Comparison of ENCODE assay signal across 29 cellular contexts in the genomic region with DNA sequence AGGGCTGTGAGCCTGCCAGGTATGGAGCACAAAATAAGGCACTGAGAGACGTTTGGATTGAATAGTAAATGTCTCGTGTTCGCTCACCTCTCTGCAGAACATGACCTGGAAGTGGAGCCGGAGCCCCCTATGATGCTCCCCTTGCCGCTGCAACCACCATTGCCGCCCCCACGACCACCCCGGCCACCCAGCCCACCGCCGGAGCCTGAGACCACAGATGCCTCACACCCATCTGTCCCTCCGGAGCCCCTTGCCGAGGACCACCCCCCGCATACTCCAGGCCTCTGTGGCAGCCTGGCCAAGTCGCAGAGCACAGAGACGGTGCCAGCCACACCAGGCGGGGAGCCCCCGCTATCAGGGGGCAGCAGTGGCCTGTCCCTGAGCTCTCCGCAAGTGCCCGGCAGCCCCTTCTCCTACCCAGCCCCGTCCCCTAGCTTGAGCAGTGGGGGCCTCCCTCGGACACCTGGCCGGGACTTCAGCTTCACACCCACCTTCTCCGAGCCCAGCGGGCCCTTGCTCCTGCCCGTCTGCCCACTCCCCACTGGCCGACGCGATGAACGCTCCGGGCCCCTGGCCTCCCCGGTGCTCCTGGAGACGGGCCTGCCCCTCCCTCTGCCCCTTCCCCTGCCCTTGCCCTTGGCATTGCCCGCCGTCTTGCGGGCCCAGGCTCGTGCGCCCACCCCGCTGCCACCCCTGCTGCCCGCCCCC. TPM values are rescaled to one million over a fixed set of nuclear protein-coding genes. Genes with fewer than 3 reads are reported as not detected.
A peak's percentile ranks its signal among the peaks of the same experiment; 100 is the strongest.
DNase-seq lines count a peak whose midpoint lies in the region; ATAC-seq, FAIRE-seq and TF ChIP-seq lines count a peak whose summit lies in the region.
"Had no signal": no experiment of that assay in that cellular context is flagged by ENCODE, and none has a peak within 500 bp of the region (broad histone marks: within the 10 kb centered on the region; RNA-seq: fewer than 3 reads in every experiment).

No MANE protein-coding gene starts in this region.

- no peaks in the 10 kb centered on the region for H3K27me3 ChIP-seq in CD4-positive, alpha-beta T cell (ENCODE audit: control insufficient read depth, insufficient read depth, low read length)
- H3K27me3 ChIP-seq in H9 (ENCODE audit: insufficient read depth, low read length), result no peaks in the 10 kb centered on the region
- no peaks in the 10 kb centered on the region for H3K27me3 ChIP-seq in endothelial cell of umbilical vein (ENCODE audit: control insufficient read depth in 2 of 2, insufficient read depth in 2 of 2, low read length in 2 of 2)
- H3K27me3 ChIP-seq in neuronal stem cell (ENCODE audit: control insufficient read depth in 3 of 3, insufficient read depth in 3 of 3, low read depth in 1 of 3, low read length in 3 of 3), result no peaks in the 10 kb centered on the region
- no peaks in the 10 kb centered on the region for H3K27me3 ChIP-seq in HAP-1 (ENCODE audit: low read depth)
- H3K27me3 ChIP-seq: BLaER1 treated with 17β-estradiol and CSF1 and Interleukin-3, amounts not matched to agents 10 nM and 100 nM had no signal

- no peak overlapping the region for H3K27ac Mint-ChIP-seq in CD4-positive, alpha-beta T cell
- no peak overlapping the region; a peak in 1 of 7 replicates for H3K27ac Mint-ChIP-seq in H9

- no peak overlapping the region for H4K5ac ChIP-seq in H9 (ENCODE audit: insufficient read length, low read depth, low read length)

- H3K14ac ChIP-seq in H9 (ENCODE audit: insufficient read depth, low read length) (no peak overlapping the region), neuronal stem cell (ENCODE audit: low read length) (no peak overlapping the region)

- H4K8ac ChIP-seq in H9 (replicated peaks; ENCODE audit: insufficient read length, low read depth, low read length) (no peak overlapping the region), neuronal stem cell (ENCODE audit: low read depth, low read length) (no peak overlapping the region)

- CTCF ChIA-PET in CD4-positive, alpha-beta T cell (lab: Charles Lee), result interaction anchor here (2.9 kb wide), 1 partner anchor 28 kb away, joined by 11 read pairs; no protein-coding TSS in a partner anchor
- CTCF ChIA-PET in endothelial cell of umbilical vein (lab: Charles Lee), result interaction anchor here (2.4 to 3.3 kb wide), 2 partner anchors 11 to 28 kb away, joined by 7 to 10 read pairs; partner anchors contain the start of gene RHOF

- H3K4me3 Mint-ChIP-seq in CD4-positive, alpha-beta T cell, result peak overlapping the region; percentile 11
- H3K4me3 Mint-ChIP-seq in H9, result no peak overlapping the region
- H3K4me3 Mint-ChIP-seq: CD4-positive, alpha-beta memory T cell had no signal

- H3K4me1 ChIP-seq in H9 (ENCODE audit: insufficient read depth, low read length) (no peaks in the 10 kb centered on the region), endothelial cell of umbilical vein (ENCODE audit: control insufficient read depth, extremely low read depth, insufficient read depth, low read length) (no peaks in the 10 kb centered on the region), neuronal stem cell (ENCODE audit: control insufficient read depth in 2 of 2, insufficient read depth in 1 of 2, low read depth in 1 of 2, low read length in 2 of 2) (no peaks in the 10 kb centered on the region), HAP-1 (no peaks in the 10 kb centered on the region)
- H3K4me1 ChIP-seq: A549 had no signal

- H2BK20ac ChIP-seq in H9 (ENCODE audit: low read depth, low read length, poor library complexity, severe bottlenecking), result no peak overlapping the region

- no peaks in the 10 kb centered on the region for H3K9me1 ChIP-seq in endothelial cell of umbilical vein (replicated peaks; ENCODE audit: control insufficient read depth, extremely low read depth, insufficient read depth, low read length)

- TF ChIP-seq CTCF in CD4-positive, alpha-beta T cell (IDR thresholded peaks at IDR 0.05), result no peak
- no peak for TF ChIP-seq CTCF in H9 (conservative IDR thresholded peaks at IDR 0.05)
- no peak for TF ChIP-seq CTCF in endothelial cell of umbilical vein (IDR thresholded peaks at IDR 0.05; ENCODE audit: extremely low read depth in 1 of 2, insufficient read depth in 1 of 2, low read depth in 1 of 2, low read length in 2 of 2)

- TF ChIP-seq POLR2A in endothelial cell of umbilical vein (IDR thresholded peaks at IDR 0.05; ENCODE audit: low read depth, low read length), result no peak

- no peak overlapping the region for H3K4me3 ChIP-seq in endothelial cell of umbilical vein (replicated peaks in 1 of 3; ENCODE audit: insufficient read depth in 1 of 3, low read depth in 1 of 3, low read length in 3 of 3)
- H3K4me3 ChIP-seq in neuronal stem cell (ENCODE audit: low read length in 2 of 2), result no peak overlapping the region
- no peak overlapping the region for H3K4me3 ChIP-seq in HAP-1
- H3K4me3 ChIP-seq: A549; BLaER1 treated with 17β-estradiol and CSF1 and Interleukin-3, amounts not matched to agents 10 nM and 100 nM; SK-N-MC had no signal

- H2BK5ac ChIP-seq in H9 (ENCODE audit: insufficient read length, low read length) (no peak overlapping the region), neuronal stem cell (ENCODE audit: low read length) (no peak overlapping the region)

- no CpG with 5 or more reads among the region's 39 CpGs for WGBS in H9 (ENCODE audit: extremely low coverage, insufficient read length, low lambda C conversion rate)
- WGBS in neuronal stem cell (ENCODE audit: extremely low coverage in 2 of 2, insufficient read length in 2 of 2, insufficient replicate concordance in 1 of 2), 2 donors, result no CpG with 5 or more reads among the region's 39 CpGs

- H3K36me3 ChIP-seq in endothelial cell of umbilical vein (ENCODE audit: control insufficient read depth in 2 of 2, extremely low read depth in 1 of 2, insufficient read depth in 2 of 2, low read length in 2 of 2), result peaks cover 18 to 38% of the 10 kb centered on the region in 2 experiments
- peaks cover 47 to 87% of the 10 kb centered on the region in 2 donors for H3K36me3 ChIP-seq in neuronal stem cell (replicated peaks in 1 of 2; ENCODE audit: control insufficient read depth in 2 of 2, insufficient read depth in 2 of 2, low read length in 2 of 2)
- H3K36me3 ChIP-seq in HAP-1 (replicated peaks), result peaks cover 71% of the 10 kb centered on the region

- ATAC-seq in CD4-positive, alpha-beta T cell (ENCODE audit: poor library complexity), result no peak

- H3K79me1 ChIP-seq in H9 (ENCODE audit: insufficient read depth, low read depth, low read length, poor library complexity, severe bottlenecking), result no peaks in the 10 kb centered on the region
- H3K79me1 ChIP-seq in neuronal stem cell (ENCODE audit: low read depth, low read length), result peaks cover 6% of the 10 kb centered on the region

- no peak for FAIRE-seq in endothelial cell of umbilical vein (lab: Jason Lieb, UNC)
- FAIRE-seq: A549, G401.6, GM12891, H54 had no signal

- no peak overlapping the region for H2BK15ac ChIP-seq in H9 (ENCODE audit: low read depth, low read length)
- H2BK15ac ChIP-seq in neuronal stem cell (ENCODE audit: low read length), result no peak overlapping the region

- H3K23ac ChIP-seq in H9 (ENCODE audit: insufficient read length, low read depth, low read length) (no peak overlapping the region), neuronal stem cell (ENCODE audit: low read depth, low read length, poor library complexity) (peak overlapping the region; percentile 52)

- no peak overlapping the region for H2BK12ac ChIP-seq in H9 (ENCODE audit: insufficient read length, low read depth, low read length)
- H2BK12ac ChIP-seq in neuronal stem cell (ENCODE audit: low read length), result no peak overlapping the region

- no peak overlapping the region for H4K91ac ChIP-seq in H9 (ENCODE audit: insufficient read length, low read depth, low read length)
- H4K91ac ChIP-seq in neuronal stem cell (ENCODE audit: low read depth, low read length, poor library complexity), result no peak overlapping the region

- H3K4me1 Mint-ChIP-seq in CD4-positive, alpha-beta T cell (ENCODE audit: low read depth), result no peaks in the 10 kb centered on the region
- no peaks in the 10 kb centered on the region for H3K4me1 Mint-ChIP-seq in H9
- H3K4me1 Mint-ChIP-seq: CD4-positive, alpha-beta memory T cell had no signal

- H3K79me2 ChIP-seq in H9 (ENCODE audit: insufficient read depth, low read length) (no peaks in the 10 kb centered on the region), endothelial cell of umbilical vein (ENCODE audit: control insufficient read depth, insufficient read depth, low read length) (peaks cover 2% of the 10 kb centered on the region)

- no peak overlapping the region for H2BK120ac ChIP-seq in H9 (ENCODE audit: low read depth, low read length, poor library complexity, severe bottlenecking)
- no peak overlapping the region for H2BK120ac ChIP-seq in neuronal stem cell (ENCODE audit: low read depth, low read length)

- TSS peak; percentile 42 for BruUV-seq in endothelial cell of umbilical vein (replicated peaks; lab: Mats Ljungman, UMichigan)

- no peaks in the 10 kb centered on the region for H3K9me3 Mint-ChIP-seq in CD4-positive, alpha-beta T cell
- no peaks in the 10 kb centered on the region; a peak in 1 of 5 replicates for H3K9me3 Mint-ChIP-seq in H9

- no peaks in the 10 kb centered on the region for H3K27me3 Mint-ChIP-seq in CD4-positive, alpha-beta T cell
- H3K27me3 Mint-ChIP-seq in H9 (ENCODE audit: low read depth), result no peaks in the 10 kb centered on the region
- H3K27me3 Mint-ChIP-seq: CD4-positive, alpha-beta memory T cell had no signal

- no peak overlapping the region for H2AFZ ChIP-seq in H9 (ENCODE audit: low read length)
- H2AFZ ChIP-seq in endothelial cell of umbilical vein (ENCODE audit: low read depth, low read length), result no peak overlapping the region
- no peak overlapping the region for H2AFZ ChIP-seq in neuronal stem cell (ENCODE audit: low read length)

- H3K23me2 ChIP-seq in H9 (ENCODE audit: insufficient read length, low read depth, low read length, poor library complexity, severe bottlenecking), result no peaks in the 10 kb centered on the region

- no peak overlapping the region for H3K18ac ChIP-seq in H9 (ENCODE audit: insufficient read length, low read depth, low read length)
- no peak overlapping the region for H3K18ac ChIP-seq in neuronal stem cell (ENCODE audit: low read length)

- H4K20me1 ChIP-seq in H9 (ENCODE audit: control insufficient read depth, insufficient read depth, insufficient read length), result no peaks in the 10 kb centered on the region
- no peaks in the 10 kb centered on the region for H4K20me1 ChIP-seq in endothelial cell of umbilical vein (replicated peaks; ENCODE audit: control insufficient read depth, extremely low read depth, insufficient read depth, low read length)

- H2AK5ac ChIP-seq in H9 (ENCODE audit: insufficient read length, low read length), result no peak overlapping the region
- H2AK5ac ChIP-seq in neuronal stem cell (ENCODE audit: low read depth, low read length), result no peak overlapping the region

- H3T11ph ChIP-seq in H9 (ENCODE audit: low read length), result no peak overlapping the region

- peaks cover 83% of the 10 kb centered on the region for H3K36me3 Mint-ChIP-seq in CD4-positive, alpha-beta T cell (ENCODE audit: low read depth)
- H3K36me3 Mint-ChIP-seq in H9 (ENCODE audit: insufficient read depth in 1 of 3, low read depth in 3 of 3), result peaks cover 20 to 71% (median 48%) of the 10 kb centered on the region in 3 experiments

- no peak overlapping the region for H3K4ac ChIP-seq in H9 (ENCODE audit: low read depth, low read length)
- no peak overlapping the region for H3K4ac ChIP-seq in neuronal stem cell (ENCODE audit: low read length)

- H3K56ac ChIP-seq in H9 (ENCODE audit: insufficient read length, low read depth, low read length), result no peak overlapping the region

- in situ Hi-C loops in HAP-1 (cut with MboI; ENCODE audit: low sequenced_read_pairs), result no loop called here

- intact Hi-C loops in CD4-positive, alpha-beta T cell (cut with DNase I, micrococcal nuclease), result loop anchor here in 1 of 2 experiments (5.0 kb wide), 1 partner anchor 35 kb away; no protein-coding TSS in a partner anchor
- intact Hi-C loops in endothelial cell of umbilical vein (cut with micrococcal nuclease), result no loop called here

- no peak for DNase-seq in CD4-positive, alpha-beta T cell
- DNase-seq in H9, result peak; percentile 30
- no peak for DNase-seq in endothelial cell of umbilical vein (ENCODE audit: low read depth, low spot score)
- DNase-seq in neuronal stem cell (ENCODE audit: low spot score), result no peak
- DNase-seq in GF-D8 (lab: John Stamatoyannopoulos, UW), result no peak
- DNase-seq in stimulated activated CD4-positive, alpha-beta T cell treated with anti-CD3 and anti-CD28 coated beads, Interleukin-4, amount 100 ng/mL, for 4 hours, result no peak
- DNase-seq in HAP-1 (ENCODE audit: low spot score in 2 of 2), result no peak
- DNase-seq: AML-193; CD4-positive, alpha-beta memory T cell; COR-L47; DMS53; Karpas-422; NCI-H1092 treated with DMSO at 0.1 percent for 48 hours; NCI-H1436; NCI-H187; NCI-H2081 treated with DMSO at 0.1 percent for 48 hours; NCI-H2171; NCI-H226; NCI-H510A; NCI-H69; RPMI8226; SIG-M5 had no signal

- H3K27ac ChIP-seq in CD4-positive, alpha-beta T cell (ENCODE audit: low read depth, low read length), result no peak overlapping the region
- H3K27ac ChIP-seq in H9 (ENCODE audit: insufficient read length, low read depth, low read length) (no peak overlapping the region), endothelial cell of umbilical vein (ENCODE audit: insufficient read depth, low read depth, low read length) (no peak overlapping the region), neuronal stem cell (replicated peaks; ENCODE audit: low read length) (no peak overlapping the region)
- H3K27ac ChIP-seq: A549; BLaER1 treated with 17β-estradiol and CSF1 and Interleukin-3, amounts not matched to agents 10 nM and 100 nM; SK-N-MC had no signal

- no peak overlapping the region for H3K9ac ChIP-seq in H9 (ENCODE audit: extremely low read depth, insufficient read length, low read length)
- no peak overlapping the region for H3K9ac ChIP-seq in endothelial cell of umbilical vein (replicated peaks; ENCODE audit: extremely low read depth, insufficient read depth, low read length)
- no peak overlapping the region for H3K9ac ChIP-seq in neuronal stem cell (ENCODE audit: low read depth, low read length, poor library complexity)
- H3K9ac ChIP-seq: BLaER1 treated with 17β-estradiol and CSF1 and Interleukin-3, amounts not matched to agents 10 nM and 100 nM had no signal

- no peaks in the 10 kb centered on the region for H3K9me3 ChIP-seq in CD4-positive, alpha-beta T cell (ENCODE audit: control insufficient read depth, low read length)
- H3K9me3 ChIP-seq in H9 (ENCODE audit: control insufficient read depth, low read depth, low read length) (no peaks in the 10 kb centered on the region), endothelial cell of umbilical vein (replicated peaks; ENCODE audit: control insufficient read depth, insufficient read depth, low read length) (no peaks in the 10 kb centered on the region), neuronal stem cell (replicated peaks in 1 of 2; ENCODE audit: control insufficient read depth in 2 of 2, insufficient read depth in 1 of 2, low read depth in 1 of 2, low read length in 2 of 2) (no peaks in the 10 kb centered on the region), HAP-1 (no peaks in the 10 kb centered on the region)
- H3K9me3 ChIP-seq: A549; BLaER1 treated with 17β-estradiol and CSF1 and Interleukin-3, amounts not matched to agents 10 nM and 100 nM had no signal

- POLR2A ChIA-PET in CD4-positive, alpha-beta T cell (lab: Charles Lee), result no interaction called here
- POLR2A ChIA-PET in endothelial cell of umbilical vein (lab: Charles Lee), result no interaction called here

- H3K4me2 ChIP-seq in H9 (ENCODE audit: insufficient read depth, insufficient read length, low read length) (no peak overlapping the region), endothelial cell of umbilical vein (ENCODE audit: insufficient read depth, low read length) (no peak overlapping the region), neuronal stem cell (ENCODE audit: insufficient read depth, low read length, poor library complexity, severe bottlenecking) (no peak overlapping the region)
- H3K4me2 ChIP-seq: A549; BLaER1 treated with 17β-estradiol and CSF1 and Interleukin-3, amounts not matched to agents 10 nM and 100 nM had no signal

- dilution Hi-C loops in endothelial cell of umbilical vein (cut with MboI; ENCODE audit: extremely low pct_ligation_motif_present, low sequenced_read_pairs), result no loop called here

RNA-seq across cellular contexts. Expression of gene SETD1B, which starts 18.7 kb away (rescaled TPM):
- 100 to 1,000 TPM; 146 to 151 TPM for total RNA-seq in CD4-positive, alpha-beta T cell
- 38.2 and 40.4 TPM in 2 replicates for total RNA-seq in H9 (2021)
- 27.0 and 28.1 TPM in 2 replicates for total RNA-seq in endothelial cell of umbilical vein
- 2.3 and 2.6 TPM in 2 replicates for polyA plus RNA-seq in endothelial cell of umbilical vein
- 3.2 TPM in 2 replicates for polyA plus RNA-seq in endothelial cell of umbilical vein (2011; cell fraction: cytosol; rRNA removed)
- 6.7 and 7.0 TPM in 2 replicates for polyA plus RNA-seq in endothelial cell of umbilical vein (2011; cell fraction: nucleus; rRNA removed)
- 8.4 and 9.7 TPM in 2 replicates for polyA plus RNA-seq in endothelial cell of umbilical vein (2012)
- polyA minus RNA-seq in endothelial cell of umbilical vein, result 3.3 and 4.1 TPM in 2 replicates
- polyA minus RNA-seq in endothelial cell of umbilical vein (2011; cell fraction: cytosol; rRNA and poly(A)+ RNA removed), result 8.3 TPM
- 3.2 and 7.0 TPM in 2 replicates for polyA minus RNA-seq in endothelial cell of umbilical vein (2011; cell fraction: nucleus; rRNA and poly(A)+ RNA removed)
- 6.1 TPM for polyA plus RNA-seq in neuronal stem cell (2013, experiment 1 of 2)
- 6.2 TPM for polyA plus RNA-seq in neuronal stem cell (2013, experiment 2 of 2)

RNA-seq across cellular contexts. Expression of gene RHOF, which starts 29.1 kb away (rescaled TPM):
- total RNA-seq in CD4-positive, alpha-beta T cell, result 100 to 1,000 TPM; 155 to 164 TPM
- total RNA-seq in H9 (2021) (29.1 and 29.3 TPM in 2 replicates), endothelial cell of umbilical vein (22.2 and 22.3 TPM in 2 replicates)
- 9.3 and 12.0 TPM in 2 replicates for polyA plus RNA-seq in endothelial cell of umbilical vein
- polyA plus RNA-seq in endothelial cell of umbilical vein (2011; cell fraction: cytosol; rRNA removed), result 4.9 and 5.7 TPM in 2 replicates
- 35.7 and 45.9 TPM in 2 replicates for polyA plus RNA-seq in endothelial cell of umbilical vein (2011; cell fraction: nucleus; rRNA removed)
- polyA plus RNA-seq in endothelial cell of umbilical vein (2012), result 7.8 and 15.5 TPM in 2 replicates
- polyA minus RNA-seq in endothelial cell of umbilical vein, result 9.0 and 9.7 TPM in 2 replicates
- 146 TPM for polyA minus RNA-seq in endothelial cell of umbilical vein (2011; cell fraction: cytosol; rRNA and poly(A)+ RNA removed)
- polyA minus RNA-seq in endothelial cell of umbilical vein (2011; cell fraction: nucleus; rRNA and poly(A)+ RNA removed), result 36.3 and 41.7 TPM in 2 replicates
- polyA plus RNA-seq in neuronal stem cell (2013, experiment 1 of 2), result 16.5 TPM
- polyA plus RNA-seq in neuronal stem cell (2013, experiment 2 of 2), result 15.5 TPM

RNA-seq across cellular contexts. Expression of gene HPD, which starts 36.1 kb away (rescaled TPM):
- total RNA-seq in CD4-positive, alpha-beta T cell, result not detected
- total RNA-seq in H9 (2021) (0.22 TPM in 1 of 2 replicates, not detected in the other), endothelial cell of umbilical vein (not detected in 2 replicates)
- not detected in 2 replicates for polyA plus RNA-seq in endothelial cell of umbilical vein
- polyA plus RNA-seq in endothelial cell of umbilical vein (2011; cell fraction: cytosol; rRNA removed), result not detected in 2 replicates
- not detected in 2 replicates for polyA plus RNA-seq in endothelial cell of umbilical vein (2011; cell fraction: nucleus; rRNA removed)
- polyA plus RNA-seq in endothelial cell of umbilical vein (2012), result not detected in 2 replicates
- not detected in 2 replicates for polyA minus RNA-seq in endothelial cell of umbilical vein
- 3.2 TPM for polyA minus RNA-seq in endothelial cell of umbilical vein (2011; cell fraction: cytosol; rRNA and poly(A)+ RNA removed)
- polyA minus RNA-seq in endothelial cell of umbilical vein (2011; cell fraction: nucleus; rRNA and poly(A)+ RNA removed), result not detected in 2 replicates
- polyA plus RNA-seq in neuronal stem cell (2013, experiment 1 of 2), result 0.13 TPM
- 0.18 TPM for polyA plus RNA-seq in neuronal stem cell (2013, experiment 2 of 2)
- total RNA-seq: CD4-positive, alpha-beta memory T cell; Daoy had no signal
- polyA plus RNA-seq: CD4-positive, alpha-beta memory T cell had no signal
